In the genomic region with DNA sequence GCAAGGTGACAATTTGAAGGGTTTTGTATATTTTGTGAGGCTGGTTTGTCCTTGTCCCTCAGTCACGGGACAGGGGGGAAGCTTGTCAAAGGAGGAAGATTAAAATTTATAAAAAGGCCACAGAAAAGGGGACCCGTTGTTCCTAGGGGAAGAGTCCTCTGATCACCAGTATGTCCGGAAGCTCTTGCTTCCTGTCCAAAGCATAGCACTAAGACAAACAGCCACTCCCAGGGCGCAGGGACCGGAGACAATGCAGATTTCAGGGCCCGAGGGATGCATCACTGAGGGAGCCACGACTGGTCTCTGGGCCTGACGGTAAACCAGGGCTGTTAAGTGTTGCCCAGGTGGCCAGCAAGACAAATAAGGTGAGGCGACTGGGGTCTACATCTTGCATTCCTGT, we compare ENCODE assay signal across 21 cellular contexts.
"Had no signal": no experiment of that assay in that cellular context is flagged by ENCODE, and none has a peak within 500 bp of the region (broad histone marks: within the 10 kb centered on the region; RNA-seq: fewer than 3 reads in every experiment).

No MANE protein-coding gene starts in this region.

- H3K36me3 ChIP-seq: ascending aorta, brain microvascular endothelial cell, esophagus muscularis mucosa, thyroid gland had no signal

- H3K4me1 ChIP-seq: parathyroid adenoma, thyroid gland had no signal

- H3K27ac Mint-ChIP-seq: activated CD4-positive, alpha-beta memory T cell treated with anti-CD3 and anti-CD28 coated beads, Interleukin-2, amount 10 ng/mL, durations not matched to agents 7 days and 5 days; activated CD4-positive, alpha-beta T cell treated with anti-CD3 and anti-CD28 coated beads, Interleukin-2, amount 10 ng/mL, durations not matched to agents 24 days and 14 days; activated naive CD8-positive, alpha-beta T cell treated with anti-CD3 and anti-CD28 coated beads, Interleukin-2, amount 50 U/mL, for 24 hours; activated T-cell treated with anti-CD3 and anti-CD28 coated beads, Interleukin-2, amount 50 U/mL, for 72 hours; immature natural killer cell; nephron progenitor cell had no signal

- DNase-seq: activated CD4-positive, alpha-beta memory T cell treated with anti-CD3 and anti-CD28 coated beads, Interleukin-2, amount 10 ng/mL, durations not matched to agents 7 days and 5 days; activated CD4-positive, alpha-beta T cell treated with anti-CD3 and anti-CD28 coated beads, Interleukin-2, amount 10 ng/mL, durations not matched to agents 24 days and 14 days; activated effector memory CD4-positive, alpha-beta T cell treated with Interleukin-2 at 50 U/mL for 16 hours; activated naive CD4-positive, alpha-beta T cell treated with anti-CD3 and anti-CD28 coated beads, Interleukin-2, amount 50 U/mL, for 16 hours; activated naive CD8-positive, alpha-beta T cell treated with anti-CD3 and anti-CD28 coated beads, Interleukin-2, amount 50 U/mL, for 24 hours; activated T-cell treated with anti-CD3 and anti-CD28 coated beads, Interleukin-2, amount 50 U/mL, for 72 hours; brain microvascular endothelial cell; immature natural killer cell; kidney glomerular epithelial cell; mesendoderm; nephron progenitor cell; nucleus accumbens; stimulated activated CD4-positive, alpha-beta T cell treated with anti-CD3 and anti-CD28 coated beads, Interleukin-4, amount 100 ng/mL, for 24 hours; stimulated activated naive CD4-positive, alpha-beta T cell treated with Interleukin-2 at 50 U/mL for 16 hours had no signal

- H2AFZ ChIP-seq: parathyroid adenoma had no signal

- H3K27ac ChIP-seq: ascending aorta, brain microvascular endothelial cell, parathyroid adenoma, thyroid gland had no signal

- H3K4me3 ChIP-seq: ascending aorta, esophagus muscularis mucosa, mucosa of descending colon, thyroid gland had no signal

- H3K4me3 Mint-ChIP-seq: activated CD4-positive, alpha-beta memory T cell treated with anti-CD3 and anti-CD28 coated beads, Interleukin-2, amount 10 ng/mL, durations not matched to agents 7 days and 5 days; activated CD4-positive, alpha-beta T cell treated with anti-CD3 and anti-CD28 coated beads, Interleukin-2, amount 10 ng/mL, durations not matched to agents 24 days and 14 days; activated naive CD8-positive, alpha-beta T cell treated with anti-CD3 and anti-CD28 coated beads, Interleukin-2, amount 50 U/mL, for 24 hours; activated T-cell treated with anti-CD3 and anti-CD28 coated beads, Interleukin-2, amount 50 U/mL, for 72 hours; central memory CD8-positive, alpha-beta T cell; immature natural killer cell; nephron progenitor cell had no signal

- H3K9ac ChIP-seq: parathyroid adenoma had no signal

- H3K9me3 Mint-ChIP-seq: activated CD4-positive, alpha-beta T cell treated with anti-CD3 and anti-CD28 coated beads, Interleukin-2, amount 10 ng/mL, durations not matched to agents 24 days and 14 days; activated naive CD8-positive, alpha-beta T cell treated with anti-CD3 and anti-CD28 coated beads, Interleukin-2, amount 50 U/mL, for 24 hours; activated T-cell treated with anti-CD3 and anti-CD28 coated beads, Interleukin-2, amount 50 U/mL, for 72 hours; central memory CD8-positive, alpha-beta T cell; nephron progenitor cell had no signal

- H3K27me3 ChIP-seq: ascending aorta, brain microvascular endothelial cell, esophagus muscularis mucosa, thyroid gland had no signal

- ATAC-seq: activated naive CD8-positive, alpha-beta T cell treated with anti-CD3 and anti-CD28 coated beads, Interleukin-2, amount 50 U/mL, for 24 hours; activated T-cell treated with anti-CD3 and anti-CD28 coated beads, Interleukin-2, amount 50 U/mL, for 72 hours; mucosa of descending colon; SK-N-SH treated with all-trans-retinoic acid at 6 μM for 48 hours had no signal

- H3K4me1 Mint-ChIP-seq: activated CD4-positive, alpha-beta memory T cell treated with anti-CD3 and anti-CD28 coated beads, Interleukin-2, amount 10 ng/mL, durations not matched to agents 7 days and 5 days; activated CD4-positive, alpha-beta T cell treated with anti-CD3 and anti-CD28 coated beads, Interleukin-2, amount 10 ng/mL, durations not matched to agents 24 days and 14 days; activated naive CD8-positive, alpha-beta T cell treated with anti-CD3 and anti-CD28 coated beads, Interleukin-2, amount 50 U/mL, for 24 hours; central memory CD8-positive, alpha-beta T cell; immature natural killer cell had no signal

- H3K9me3 ChIP-seq: ascending aorta, esophagus muscularis mucosa, mucosa of descending colon, thyroid gland had no signal
